Comparison of ENCODE assay signal across 13 cellular contexts in the genomic region with DNA sequence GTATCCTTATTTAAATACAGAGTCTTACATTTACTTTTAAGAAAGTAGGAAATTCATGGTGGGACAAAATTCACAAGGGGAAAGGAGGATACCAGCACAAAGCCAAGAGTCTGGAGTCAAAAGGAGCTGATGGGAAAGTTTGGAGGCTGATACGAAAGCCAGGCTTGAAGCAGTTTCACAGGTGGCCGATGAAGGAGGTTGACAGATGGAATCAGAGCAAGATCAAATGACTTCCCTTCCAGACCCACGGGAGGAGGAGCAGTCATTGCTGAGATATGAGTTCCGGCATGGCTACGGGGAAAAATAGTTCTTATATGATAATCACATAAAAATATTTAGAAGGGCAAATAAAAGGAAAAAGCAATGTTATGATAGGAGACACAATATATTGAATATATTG.
"Had no signal": no experiment of that assay in that cellular context is flagged by ENCODE, and none has a peak within 500 bp of the region (broad histone marks: within the 10 kb centered on the region; RNA-seq: fewer than 3 reads in every experiment).

No MANE protein-coding gene starts in this region.

- H3K27me3 ChIP-seq: spleen had no signal

- H3K36me3 Mint-ChIP-seq: type B pancreatic cell had no signal

- H3K27ac ChIP-seq: spleen had no signal

- DNase-seq: activated CD4-positive, alpha-beta T cell treated with anti-CD3 and anti-CD28 coated beads, Interleukin-2, amount 10 ng/mL, durations not matched to agents 7 days and 5 days; activated CD8-positive, alpha-beta memory T cell treated with anti-CD3 and anti-CD28 coated beads for 24 hours; activated naive CD4-positive, alpha-beta T cell treated with Interleukin-2 at 50 U/mL for 16 hours; hypothalamus; mesendoderm; spleen had no signal

- FAIRE-seq: astrocyte, bronchial epithelial cell, endometrium had no signal

- H3K9me3 Mint-ChIP-seq: activated CD4-positive, alpha-beta T cell treated with anti-CD3 and anti-CD28 coated beads, Interleukin-2, amount 10 ng/mL, durations not matched to agents 7 days and 5 days; stimulated activated naive CD8-positive, alpha-beta T cell treated with anti-CD3 and anti-CD28 coated beads, Interleukin-15, Interleukin-2, amounts not matched to agents 100 ng/mL and 50 ng/mL, for 24 hours; type B pancreatic cell had no signal

- H3K9me3 ChIP-seq: spleen had no signal

- H3K36me3 ChIP-seq: spleen had no signal

- H3K4me3 Mint-ChIP-seq: activated CD4-positive, alpha-beta T cell treated with anti-CD3 and anti-CD28 coated beads, Interleukin-2, amount 10 ng/mL, durations not matched to agents 7 days and 5 days; stimulated activated naive CD8-positive, alpha-beta T cell treated with anti-CD3 and anti-CD28 coated beads, Interleukin-15, Interleukin-2, amounts not matched to agents 100 ng/mL and 50 ng/mL, for 24 hours; type B pancreatic cell had no signal

- H3K4me3 ChIP-seq: spleen had no signal

- ATAC-seq: esophagus mucosa, sciatic nerve had no signal

- H3K27ac Mint-ChIP-seq: activated CD4-positive, alpha-beta T cell treated with anti-CD3 and anti-CD28 coated beads, Interleukin-2, amount 10 ng/mL, durations not matched to agents 7 days and 5 days; stimulated activated naive CD8-positive, alpha-beta T cell treated with anti-CD3 and anti-CD28 coated beads, Interleukin-15, Interleukin-2, amounts not matched to agents 100 ng/mL and 50 ng/mL, for 24 hours; type B pancreatic cell had no signal

- H3K27me3 Mint-ChIP-seq: activated CD4-positive, alpha-beta T cell treated with anti-CD3 and anti-CD28 coated beads, Interleukin-2, amount 10 ng/mL, durations not matched to agents 7 days and 5 days; stimulated activated naive CD8-positive, alpha-beta T cell treated with anti-CD3 and anti-CD28 coated beads, Interleukin-15, Interleukin-2, amounts not matched to agents 100 ng/mL and 50 ng/mL, for 24 hours; type B pancreatic cell had no signal
